9 cellular contexts compared by ENCODE assay signal in the genomic region with DNA sequence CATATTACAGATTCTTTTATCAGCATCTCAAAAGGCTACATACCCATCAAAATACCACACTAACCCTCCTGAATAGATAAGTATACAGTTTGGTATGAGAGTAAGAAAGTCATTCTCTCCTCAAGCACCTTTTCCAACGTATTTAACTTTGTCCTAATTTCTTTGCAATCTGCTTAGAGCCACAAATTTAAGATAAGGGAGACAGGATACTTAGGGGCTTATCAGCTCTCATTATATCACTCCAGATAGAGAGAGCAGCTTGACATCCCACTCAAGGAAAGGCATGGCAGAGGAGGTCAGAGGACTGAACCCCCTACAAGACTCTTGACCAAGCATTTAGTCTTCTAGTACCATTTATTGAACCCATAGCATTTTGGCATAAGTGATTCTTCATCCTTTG.
"Had no signal": no experiment of that assay in that cellular context is flagged by ENCODE, and none has a peak within 500 bp of the region (broad histone marks: within the 10 kb centered on the region; RNA-seq: fewer than 3 reads in every experiment).

No MANE protein-coding gene starts in this region.

- H3K9me3 ChIP-seq: HAP-1 had no signal

- DNase-seq: GM23248, GOT3, H7, H9, HCEC 1CT, HFFc6 had no signal

- ATAC-seq: GM23338, HCT116 had no signal

- H3K4me1 Mint-ChIP-seq: GM23338, H9 had no signal

- H3K27ac ChIP-seq: GM23248 had no signal

- H3K9me3 Mint-ChIP-seq: GM23338, H9, HFFc6 had no signal

- H3K36me3 ChIP-seq: HAP-1 had no signal

- H3K4me3 Mint-ChIP-seq: GM23338, H9, HFFc6 had no signal

- H3K4me2 ChIP-seq: GM23338 had no signal

- H3K4me1 ChIP-seq: HAP-1 had no signal

- H3K9ac ChIP-seq: GM23248 had no signal

- H3K27ac Mint-ChIP-seq: GM23338, H9, HFFc6 had no signal

- H3K4me3 ChIP-seq: GM23248, GM23338, HAP-1 had no signal
